In the genomic region with DNA sequence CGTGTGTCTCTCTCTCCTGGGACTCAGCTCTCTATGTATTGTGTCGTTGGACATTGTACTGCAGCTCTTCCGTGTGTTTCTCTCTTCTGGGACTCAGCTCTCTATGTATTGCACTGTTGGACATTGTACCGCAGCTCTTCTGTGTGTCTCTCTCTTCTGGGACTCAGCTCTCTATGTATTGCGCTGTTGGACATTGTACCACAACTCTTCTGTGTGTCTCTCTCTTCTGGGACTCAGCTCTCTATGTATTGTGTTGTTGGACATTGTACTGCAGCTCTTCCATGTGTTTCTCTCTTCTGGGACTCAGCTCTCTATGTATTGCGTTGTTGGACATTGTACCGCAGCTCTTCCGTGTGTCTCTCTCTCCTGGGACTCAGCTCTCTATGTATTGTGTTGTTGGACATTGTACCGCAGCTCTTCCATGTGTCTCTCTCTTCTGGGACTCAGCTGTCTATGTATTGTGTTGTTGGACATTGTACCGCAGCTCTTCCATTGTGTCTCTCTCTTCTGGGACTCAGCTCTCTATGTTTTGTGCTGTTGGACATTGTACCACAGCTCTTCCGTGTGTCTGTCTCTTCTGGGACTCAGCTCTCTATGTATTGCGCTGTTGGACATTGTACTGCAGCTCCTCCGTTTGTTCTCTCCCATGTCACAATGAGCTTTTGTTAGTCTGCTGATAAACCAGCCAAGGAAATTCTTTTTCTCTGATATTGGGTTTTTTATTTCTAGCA, we compare ENCODE assay signal across 1 cellular context.
TF ChIP-seq lines count a peak whose summit lies in the region.

No MANE protein-coding gene starts in this region.

TF ChIP-seq in HepG2, 621 proteins besides CTCF, POLR2A, EP300 and RAD21 (continued from another document and continues in another):
- TF ChIP-seq, protein P1, sequence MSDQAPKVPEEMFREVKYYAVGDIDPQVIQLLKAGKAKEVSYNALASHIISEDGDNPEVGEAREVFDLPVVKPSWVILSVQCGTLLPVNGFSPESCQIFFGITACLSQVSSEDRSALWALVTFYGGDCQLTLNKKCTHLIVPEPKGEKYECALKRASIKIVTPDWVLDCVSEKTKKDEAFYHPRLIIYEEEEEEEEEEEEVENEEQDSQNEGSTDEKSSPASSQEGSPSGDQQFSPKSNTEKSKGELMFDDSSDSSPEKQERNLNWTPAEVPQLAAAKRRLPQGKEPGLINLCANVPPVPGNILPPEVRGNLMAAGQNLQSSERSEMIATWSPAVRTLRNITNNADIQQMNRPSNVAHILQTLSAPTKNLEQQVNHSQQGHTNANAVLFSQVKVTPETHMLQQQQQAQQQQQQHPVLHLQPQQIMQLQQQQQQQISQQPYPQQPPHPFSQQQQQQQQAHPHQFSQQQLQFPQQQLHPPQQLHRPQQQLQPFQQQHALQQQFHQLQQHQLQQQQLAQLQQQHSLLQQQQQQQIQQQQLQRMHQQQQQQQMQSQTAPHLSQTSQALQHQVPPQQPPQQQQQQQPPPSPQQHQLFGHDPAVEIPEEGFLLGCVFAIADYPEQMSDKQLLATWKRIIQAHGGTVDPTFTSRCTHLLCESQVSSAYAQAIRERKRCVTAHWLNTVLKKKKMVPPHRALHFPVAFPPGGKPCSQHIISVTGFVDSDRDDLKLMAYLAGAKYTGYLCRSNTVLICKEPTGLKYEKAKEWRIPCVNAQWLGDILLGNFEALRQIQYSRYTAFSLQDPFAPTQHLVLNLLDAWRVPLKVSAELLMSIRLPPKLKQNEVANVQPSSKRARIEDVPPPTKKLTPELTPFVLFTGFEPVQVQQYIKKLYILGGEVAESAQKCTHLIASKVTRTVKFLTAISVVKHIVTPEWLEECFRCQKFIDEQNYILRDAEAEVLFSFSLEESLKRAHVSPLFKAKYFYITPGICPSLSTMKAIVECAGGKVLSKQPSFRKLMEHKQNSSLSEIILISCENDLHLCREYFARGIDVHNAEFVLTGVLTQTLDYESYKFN (CRISPR knock-in tag; conservative IDR thresholded peaks at IDR 0.05) = peak; percentile 55
- TF ChIP-seq ZNF841 (CRISPR knock-in tag; IDR thresholded peaks at IDR 0.05; ENCODE audit: borderline replicate concordance) (no peak), JUND (CRISPR knock-in tag; IDR thresholded peaks at IDR 0.05) (no peak), ZNF563 (CRISPR knock-in tag; IDR thresholded peaks at IDR 0.05) (peak; percentile 74), TCF7 (IDR thresholded peaks at IDR 0.05; ENCODE audit: low read depth) (0 out of 2 replicates have a peak, but pooled peaks have one; percentile 7), RFX3 (CRISPR knock-in tag; IDR thresholded peaks at IDR 0.05) (no peak), TEAD2 (CRISPR knock-in tag; IDR thresholded peaks at IDR 0.05) (no peak), ARNT (IDR thresholded peaks at IDR 0.05) (no peak), POLR2AphosphoS2 (IDR thresholded peaks at IDR 0.05; ENCODE audit: low read depth, low read length) (no peak), KDM5A (IDR thresholded peaks at IDR 0.05; ENCODE audit: borderline replicate concordance, low read length) (no peak; the same call in 1 of the 2 replicates), FOSL2 (CRISPR knock-in tag; IDR thresholded peaks at IDR 0.05) (no peak), CCAR2 (optimal IDR thresholded peaks at IDR 0.05; ENCODE audit: low read depth, low read length) (no peak), FOXK2 (IDR thresholded peaks at IDR 0.05) (peak; percentile 98), NFYB (CRISPR knock-in tag; IDR thresholded peaks at IDR 0.05) (0 out of 2 replicates have a peak, but pooled peaks have one; percentile 5), ZFP90 (CRISPR knock-in tag; IDR thresholded peaks at IDR 0.05; ENCODE audit: borderline replicate concordance) (no peak; the same call in 1 of the 2 replicates), ZNF205 (CRISPR knock-in tag; IDR thresholded peaks at IDR 0.05) (no peak), ADNP (CRISPR knock-in tag; IDR thresholded peaks at IDR 0.05) (no peak), ZNF839 (CRISPR knock-in tag; IDR thresholded peaks at IDR 0.05; ENCODE audit: borderline replicate concordance) (no peak), ZNF552 (CRISPR knock-in tag; IDR thresholded peaks at IDR 0.05; ENCODE audit: borderline replicate concordance) (peak; percentile 88), ZC3H4 (CRISPR knock-in tag; IDR thresholded peaks at IDR 0.05; ENCODE audit: borderline replicate concordance) (no peak), ZNF747 (CRISPR knock-in tag; IDR thresholded peaks at IDR 0.05; ENCODE audit: borderline replicate concordance) (peak; percentile 42; the same call in 1 of the 2 replicates), NFATC3 (CRISPR knock-in tag; IDR thresholded peaks at IDR 0.05) (no peak), ZNF724P (CRISPR knock-in tag; IDR thresholded peaks at IDR 0.05; ENCODE audit: borderline replicate concordance) (no peak), EEA1 (CRISPR knock-in tag; IDR thresholded peaks at IDR 0.05; ENCODE audit: borderline replicate concordance) (0 out of 2 replicates have a peak, but pooled peaks have one; percentile 24), ZNF780A (CRISPR knock-in tag; IDR thresholded peaks at IDR 0.05) (no peak; the same call in 1 of the 2 replicates)
- TF ChIP-seq, protein P2, sequence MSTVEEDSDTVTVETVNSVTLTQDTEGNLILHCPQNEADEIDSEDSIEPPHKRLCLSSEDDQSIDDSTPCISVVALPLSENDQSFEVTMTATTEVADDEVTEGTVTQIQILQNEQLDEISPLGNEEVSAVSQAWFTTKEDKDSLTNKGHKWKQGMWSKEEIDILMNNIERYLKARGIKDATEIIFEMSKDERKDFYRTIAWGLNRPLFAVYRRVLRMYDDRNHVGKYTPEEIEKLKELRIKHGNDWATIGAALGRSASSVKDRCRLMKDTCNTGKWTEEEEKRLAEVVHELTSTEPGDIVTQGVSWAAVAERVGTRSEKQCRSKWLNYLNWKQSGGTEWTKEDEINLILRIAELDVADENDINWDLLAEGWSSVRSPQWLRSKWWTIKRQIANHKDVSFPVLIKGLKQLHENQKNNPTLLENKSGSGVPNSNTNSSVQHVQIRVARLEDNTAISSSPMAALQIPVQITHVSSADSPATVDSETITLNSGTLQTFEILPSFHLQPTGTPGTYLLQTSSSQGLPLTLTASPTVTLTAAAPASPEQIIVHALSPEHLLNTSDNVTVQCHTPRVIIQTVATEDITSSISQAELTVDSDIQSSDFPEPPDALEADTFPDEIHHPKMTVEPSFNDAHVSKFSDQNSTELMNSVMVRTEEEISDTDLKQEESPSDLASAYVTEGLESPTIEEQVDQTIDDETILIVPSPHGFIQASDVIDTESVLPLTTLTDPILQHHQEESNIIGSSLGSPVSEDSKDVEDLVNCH (CRISPR knock-in tag; IDR thresholded peaks at IDR 0.05) = no peak
- TF ChIP-seq, protein P3, sequence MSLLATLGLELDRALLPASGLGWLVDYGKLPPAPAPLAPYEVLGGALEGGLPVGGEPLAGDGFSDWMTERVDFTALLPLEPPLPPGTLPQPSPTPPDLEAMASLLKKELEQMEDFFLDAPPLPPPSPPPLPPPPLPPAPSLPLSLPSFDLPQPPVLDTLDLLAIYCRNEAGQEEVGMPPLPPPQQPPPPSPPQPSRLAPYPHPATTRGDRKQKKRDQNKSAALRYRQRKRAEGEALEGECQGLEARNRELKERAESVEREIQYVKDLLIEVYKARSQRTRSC (CRISPR knock-in tag; IDR thresholded peaks at IDR 0.05; ENCODE audit: low read depth) = no peak
- TF ChIP-seq, protein P4, sequence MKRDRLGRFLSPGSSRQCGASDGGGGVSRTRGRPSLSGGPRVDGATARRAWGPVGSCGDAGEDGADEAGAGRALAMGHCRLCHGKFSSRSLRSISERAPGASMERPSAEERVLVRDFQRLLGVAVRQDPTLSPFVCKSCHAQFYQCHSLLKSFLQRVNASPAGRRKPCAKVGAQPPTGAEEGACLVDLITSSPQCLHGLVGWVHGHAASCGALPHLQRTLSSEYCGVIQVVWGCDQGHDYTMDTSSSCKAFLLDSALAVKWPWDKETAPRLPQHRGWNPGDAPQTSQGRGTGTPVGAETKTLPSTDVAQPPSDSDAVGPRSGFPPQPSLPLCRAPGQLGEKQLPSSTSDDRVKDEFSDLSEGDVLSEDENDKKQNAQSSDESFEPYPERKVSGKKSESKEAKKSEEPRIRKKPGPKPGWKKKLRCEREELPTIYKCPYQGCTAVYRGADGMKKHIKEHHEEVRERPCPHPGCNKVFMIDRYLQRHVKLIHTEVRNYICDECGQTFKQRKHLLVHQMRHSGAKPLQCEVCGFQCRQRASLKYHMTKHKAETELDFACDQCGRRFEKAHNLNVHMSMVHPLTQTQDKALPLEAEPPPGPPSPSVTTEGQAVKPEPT (CRISPR knock-in tag; IDR thresholded peaks at IDR 0.05; ENCODE audit: low read depth) = no peak
- TF ChIP-seq, protein P5, sequence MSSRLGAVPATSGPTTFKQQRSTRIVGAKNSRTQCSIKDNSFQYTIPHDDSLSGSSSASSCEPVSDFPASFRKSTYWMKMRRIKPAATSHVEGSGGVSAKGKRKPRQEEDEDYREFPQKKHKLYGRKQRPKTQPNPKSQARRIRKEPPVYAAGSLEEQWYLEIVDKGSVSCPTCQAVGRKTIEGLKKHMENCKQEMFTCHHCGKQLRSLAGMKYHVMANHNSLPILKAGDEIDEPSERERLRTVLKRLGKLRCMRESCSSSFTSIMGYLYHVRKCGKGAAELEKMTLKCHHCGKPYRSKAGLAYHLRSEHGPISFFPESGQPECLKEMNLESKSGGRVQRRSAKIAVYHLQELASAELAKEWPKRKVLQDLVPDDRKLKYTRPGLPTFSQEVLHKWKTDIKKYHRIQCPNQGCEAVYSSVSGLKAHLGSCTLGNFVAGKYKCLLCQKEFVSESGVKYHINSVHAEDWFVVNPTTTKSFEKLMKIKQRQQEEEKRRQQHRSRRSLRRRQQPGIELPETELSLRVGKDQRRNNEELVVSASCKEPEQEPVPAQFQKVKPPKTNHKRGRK (CRISPR knock-in tag; IDR thresholded peaks at IDR 0.05) = no peak
- TF ChIP-seq, protein P6, sequence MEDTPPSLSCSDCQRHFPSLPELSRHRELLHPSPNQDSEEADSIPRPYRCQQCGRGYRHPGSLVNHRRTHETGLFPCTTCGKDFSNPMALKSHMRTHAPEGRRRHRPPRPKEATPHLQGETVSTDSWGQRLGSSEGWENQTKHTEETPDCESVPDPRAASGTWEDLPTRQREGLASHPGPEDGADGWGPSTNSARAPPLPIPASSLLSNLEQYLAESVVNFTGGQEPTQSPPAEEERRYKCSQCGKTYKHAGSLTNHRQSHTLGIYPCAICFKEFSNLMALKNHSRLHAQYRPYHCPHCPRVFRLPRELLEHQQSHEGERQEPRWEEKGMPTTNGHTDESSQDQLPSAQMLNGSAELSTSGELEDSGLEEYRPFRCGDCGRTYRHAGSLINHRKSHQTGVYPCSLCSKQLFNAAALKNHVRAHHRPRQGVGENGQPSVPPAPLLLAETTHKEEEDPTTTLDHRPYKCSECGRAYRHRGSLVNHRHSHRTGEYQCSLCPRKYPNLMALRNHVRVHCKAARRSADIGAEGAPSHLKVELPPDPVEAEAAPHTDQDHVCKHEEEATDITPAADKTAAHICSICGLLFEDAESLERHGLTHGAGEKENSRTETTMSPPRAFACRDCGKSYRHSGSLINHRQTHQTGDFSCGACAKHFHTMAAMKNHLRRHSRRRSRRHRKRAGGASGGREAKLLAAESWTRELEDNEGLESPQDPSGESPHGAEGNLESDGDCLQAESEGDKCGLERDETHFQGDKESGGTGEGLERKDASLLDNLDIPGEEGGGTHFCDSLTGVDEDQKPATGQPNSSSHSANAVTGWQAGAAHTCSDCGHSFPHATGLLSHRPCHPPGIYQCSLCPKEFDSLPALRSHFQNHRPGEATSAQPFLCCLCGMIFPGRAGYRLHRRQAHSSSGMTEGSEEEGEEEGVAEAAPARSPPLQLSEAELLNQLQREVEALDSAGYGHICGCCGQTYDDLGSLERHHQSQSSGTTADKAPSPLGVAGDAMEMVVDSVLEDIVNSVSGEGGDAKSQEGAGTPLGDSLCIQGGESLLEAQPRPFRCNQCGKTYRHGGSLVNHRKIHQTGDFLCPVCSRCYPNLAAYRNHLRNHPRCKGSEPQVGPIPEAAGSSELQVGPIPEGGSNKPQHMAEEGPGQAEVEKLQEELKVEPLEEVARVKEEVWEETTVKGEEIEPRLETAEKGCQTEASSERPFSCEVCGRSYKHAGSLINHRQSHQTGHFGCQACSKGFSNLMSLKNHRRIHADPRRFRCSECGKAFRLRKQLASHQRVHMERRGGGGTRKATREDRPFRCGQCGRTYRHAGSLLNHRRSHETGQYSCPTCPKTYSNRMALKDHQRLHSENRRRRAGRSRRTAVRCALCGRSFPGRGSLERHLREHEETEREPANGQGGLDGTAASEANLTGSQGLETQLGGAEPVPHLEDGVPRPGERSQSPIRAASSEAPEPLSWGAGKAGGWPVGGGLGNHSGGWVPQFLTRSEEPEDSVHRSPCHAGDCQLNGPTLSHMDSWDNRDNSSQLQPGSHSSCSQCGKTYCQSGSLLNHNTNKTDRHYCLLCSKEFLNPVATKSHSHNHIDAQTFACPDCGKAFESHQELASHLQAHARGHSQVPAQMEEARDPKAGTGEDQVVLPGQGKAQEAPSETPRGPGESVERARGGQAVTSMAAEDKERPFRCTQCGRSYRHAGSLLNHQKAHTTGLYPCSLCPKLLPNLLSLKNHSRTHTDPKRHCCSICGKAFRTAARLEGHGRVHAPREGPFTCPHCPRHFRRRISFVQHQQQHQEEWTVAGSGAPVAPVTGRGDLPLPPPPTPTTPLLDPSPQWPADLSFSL (CRISPR knock-in tag; IDR thresholded peaks at IDR 0.05) = peak; percentile 97
- TF ChIP-seq, protein P7, sequence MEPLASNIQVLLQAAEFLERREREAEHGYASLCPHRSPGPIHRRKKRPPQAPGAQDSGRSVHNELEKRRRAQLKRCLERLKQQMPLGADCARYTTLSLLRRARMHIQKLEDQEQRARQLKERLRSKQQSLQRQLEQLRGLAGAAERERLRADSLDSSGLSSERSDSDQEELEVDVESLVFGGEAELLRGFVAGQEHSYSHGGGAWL (CRISPR knock-in tag; IDR thresholded peaks at IDR 0.05) = no peak
- TF ChIP-seq, protein P8, sequence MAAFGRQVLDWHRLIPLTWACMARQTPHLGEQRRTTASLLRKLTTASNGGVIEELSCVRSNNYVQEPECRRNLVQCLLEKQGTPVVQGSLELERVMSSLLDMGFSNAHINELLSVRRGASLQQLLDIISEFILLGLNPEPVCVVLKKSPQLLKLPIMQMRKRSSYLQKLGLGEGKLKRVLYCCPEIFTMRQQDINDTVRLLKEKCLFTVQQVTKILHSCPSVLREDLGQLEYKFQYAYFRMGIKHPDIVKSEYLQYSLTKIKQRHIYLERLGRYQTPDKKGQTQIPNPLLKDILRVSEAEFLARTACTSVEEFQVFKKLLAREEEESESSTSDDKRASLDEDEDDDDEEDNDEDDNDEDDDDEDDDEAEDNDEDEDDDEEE (CRISPR knock-in tag; IDR thresholded peaks at IDR 0.05) = peak; percentile 88
